17 cellular contexts compared by ENCODE assay signal in genomic region chr13:108407495-108407894, GRCh38.
A peak's percentile ranks its signal among the peaks of the same experiment; 100 is the strongest.
DNase-seq lines count a peak whose midpoint lies in the region; ATAC-seq lines count a peak whose summit lies in the region.
"Had no signal": no experiment of that assay in that cellular context is flagged by ENCODE, and none has a peak within 500 bp of the region (broad histone marks: within the 10 kb centered on the region; RNA-seq: fewer than 3 reads in every experiment).

No MANE protein-coding gene starts in this region.

- POLR2A ChIA-PET in T-cell (lab: Charles Lee), result no interaction called here

- no peak for DNase-seq in activated CD4-positive, CD25-positive, alpha-beta regulatory T cell (lab: John Stamatoyannopoulos, UW)
- DNase-seq in T-cell (no peak), NCI-H526 (lab: John Stamatoyannopoulos, UW) (no peak), 8988T (no peak)
- no peak for DNase-seq in activated T-helper 2 cell treated with anti-CD3 and anti-CD28 coated beads, Interferon-gamma antibody, Interleukin-2, Interleukin-4, amounts not matched to agents 10 μg/mL and 5 μg/mL and 100 μg/mL, durations not matched to agents 14 hours and 24 hours and 36 hours (ENCODE audit: low spot score)
- DNase-seq: activated CD4-positive, alpha-beta T cell treated with anti-CD3 and anti-CD28 coated beads for 4 hours; EL; NCI-H2107; right cardiac atrium; stimulated activated CD4-positive, alpha-beta T cell treated with anti-CD3 and anti-CD28 coated beads, Interleukin-1b, Interleukin-23, amount 100 ng/mL, for 48 hours; tibial artery had no signal

- H3K36me3 Mint-ChIP-seq in T-cell, result no peaks in the 10 kb centered on the region
- H3K36me3 Mint-ChIP-seq in activated T-helper 2 cell treated with anti-CD3 and anti-CD28 coated beads, Interferon-gamma antibody, Interleukin-2, Interleukin-4, amounts not matched to agents 10 μg/mL and 5 μg/mL and 100 μg/mL, durations not matched to agents 14 hours and 24 hours and 36 hours (ENCODE audit: low read depth), result no peaks in the 10 kb centered on the region

- intact Hi-C loops in activated T-helper 2 cell treated with anti-CD3 and anti-CD28 coated beads, Interferon-gamma antibody, Interleukin-2, Interleukin-4, amounts not matched to agents 10 μg/mL and 5 μg/mL and 100 μg/mL, durations not matched to agents 14 hours and 24 hours and 36 hours (cut with micrococcal nuclease), result no loop called here

- H3K27ac Mint-ChIP-seq in T-cell, result peak overlapping the region; percentile 76 to 93
- H3K27ac Mint-ChIP-seq in activated T-helper 2 cell treated with anti-CD3 and anti-CD28 coated beads, Interferon-gamma antibody, Interleukin-2, Interleukin-4, amounts not matched to agents 10 μg/mL and 5 μg/mL and 100 μg/mL, durations not matched to agents 14 hours and 24 hours and 36 hours, result no peak overlapping the region
- H3K27ac Mint-ChIP-seq: T-helper 2 cell treated with Interferon-gamma antibody and Interleukin-4, amounts not matched to agents 5 μg/mL and 100 μg/mL, for 36 hours had no signal

- H3K4me1 Mint-ChIP-seq in T-cell, result peaks cover 49 to 61% (median 56%) of the 10 kb centered on the region in 3 donors
- H3K4me1 Mint-ChIP-seq in activated T-helper 2 cell treated with anti-CD3 and anti-CD28 coated beads, Interferon-gamma antibody, Interleukin-2, Interleukin-4, amounts not matched to agents 10 μg/mL and 5 μg/mL and 100 μg/mL, durations not matched to agents 14 hours and 24 hours and 36 hours (ENCODE audit: low read depth), result peaks cover 17% of the 10 kb centered on the region

- peaks cover 0 to 11% (median 7%) of the 10 kb centered on the region in 3 donors for H3K9me3 Mint-ChIP-seq in T-cell
- peaks cover under 1% of the 10 kb centered on the region for H3K9me3 Mint-ChIP-seq in activated T-helper 2 cell treated with anti-CD3 and anti-CD28 coated beads, Interferon-gamma antibody, Interleukin-2, Interleukin-4, amounts not matched to agents 10 μg/mL and 5 μg/mL and 100 μg/mL, durations not matched to agents 14 hours and 24 hours and 36 hours
- H3K9me3 Mint-ChIP-seq: neural crest cell had no signal

- H3K27me3 Mint-ChIP-seq in T-cell, result no peaks in the 10 kb centered on the region
- H3K27me3 Mint-ChIP-seq in activated T-helper 2 cell treated with anti-CD3 and anti-CD28 coated beads, Interferon-gamma antibody, Interleukin-2, Interleukin-4, amounts not matched to agents 10 μg/mL and 5 μg/mL and 100 μg/mL, durations not matched to agents 14 hours and 24 hours and 36 hours (ENCODE audit: low read depth), result peaks cover 9% of the 10 kb centered on the region

- H3K4me3 Mint-ChIP-seq in T-cell, result no peak overlapping the region
- H3K4me3 Mint-ChIP-seq in activated T-helper 2 cell treated with anti-CD3 and anti-CD28 coated beads, Interferon-gamma antibody, Interleukin-2, Interleukin-4, amounts not matched to agents 10 μg/mL and 5 μg/mL and 100 μg/mL, durations not matched to agents 14 hours and 24 hours and 36 hours (ENCODE audit: low read depth), result no peak overlapping the region
- H3K4me3 Mint-ChIP-seq: neural crest cell; T-helper 2 cell treated with Interferon-gamma antibody and Interleukin-4, amounts not matched to agents 5 μg/mL and 100 μg/mL, for 36 hours had no signal

- CTCF ChIA-PET in T-cell (lab: Charles Lee), result no interaction called here

- ATAC-seq in activated CD4-positive, CD25-positive, alpha-beta regulatory T cell treated with anti-CD3 and anti-CD28 coated beads, Interleukin-2, amount 50 U/mL, for 24 hours, result peak; percentile 62 to 79
- ATAC-seq in GM19452 (IDR thresholded peaks at IDR 0.05; ENCODE audit: unreplicated experiment) (peak; percentile 53), HG03025 (IDR thresholded peaks at IDR 0.05; ENCODE audit: low FRiP score, unreplicated experiment) (peak; percentile 61), T-cell (replicated peaks in 1 of 4) (no peak)
- ATAC-seq: right cardiac atrium, Right ventricle myocardium inferior had no signal

Comparison
In these comparisons a context has a peak if more than half of its experiments do, and no peak if none do; other contexts are left out.
1. ATAC-seq: peak in activated CD4-positive, CD25-positive, alpha-beta regulatory T cell treated with anti-CD3 and anti-CD28 coated beads, Interleukin-2, amount 50 U/mL, for 24 hours (2 of 2), GM19452 (single experiment) and HG03025 (single experiment); none in T-cell (0 of 4).